Comparison of ENCODE assay signal across 36 cellular contexts in the genomic region with DNA sequence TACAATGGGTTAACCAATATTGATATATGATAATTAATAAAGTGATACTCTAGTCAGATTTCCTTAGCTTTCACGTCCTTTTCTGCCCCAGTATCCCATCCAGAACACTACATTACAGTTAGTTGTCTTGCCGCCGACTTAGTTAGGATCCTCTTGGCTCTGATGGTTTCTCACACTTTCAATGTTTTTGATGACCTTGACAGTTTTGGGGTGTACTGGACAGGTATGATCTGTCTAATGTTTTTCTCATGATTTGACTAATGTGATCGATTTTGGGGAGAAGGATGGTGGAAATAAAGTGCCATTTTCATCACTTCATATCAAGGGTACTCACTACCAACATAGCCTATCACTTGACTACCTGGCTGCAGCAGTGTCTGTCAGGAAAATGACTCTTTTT.
"Had no signal": no experiment of that assay in that cellular context is flagged by ENCODE, and none has a peak within 500 bp of the region (broad histone marks: within the 10 kb centered on the region; RNA-seq: fewer than 3 reads in every experiment).

No MANE protein-coding gene starts in this region.

- H3K4me3 Mint-ChIP-seq: activated B cell treated with CpG ODN at 0.5 μM for 24 hours; activated CD4-positive, alpha-beta memory T cell treated with anti-CD3 and anti-CD28 coated beads for 36 hours; activated CD8-positive, alpha-beta T cell treated with anti-CD3 and anti-CD28 coated beads for 36 hours; activated naive CD4-positive, alpha-beta T cell treated with anti-CD3 and anti-CD28 coated beads for 36 hours; activated naive CD8-positive, alpha-beta T cell treated with anti-CD3 and anti-CD28 coated beads for 36 hours; activated T-cell treated with anti-CD3 and anti-CD28 coated beads, Interleukin-2, amount 50 U/mL, for 4 hours; activated T-cell treated with anti-CD3 and anti-CD28 coated beads, Interleukin-2, amount 50 U/mL, for 72 hours; activated T-helper 1 cell treated with anti-CD3 and anti-CD28 coated beads, Interleukin-12 subunit alpha, Interleukin-12 subunit beta, Interleukin-2, Interleukin-4 antibody, amounts not matched to agents 30 ng/mL and 10 ng/mL and 1 ng/mL, durations not matched to agents 14 hours and 24 hours and 36 hours; activated T-helper 17 cell treated with anti-CD3 and anti-CD28 coated beads, Interleukin-2, amount 50 U/mL, for 72 hours; T-helper 1 cell treated with Interleukin-12 subunit alpha and Interleukin-12 subunit beta and Interleukin-4 antibody, amounts not matched to agents 30 μg/mL and 1 μg/mL, for 36 hours; T-helper 2 cell treated with Interferon-gamma antibody and Interleukin-4, amounts not matched to agents 5 μg/mL and 100 μg/mL, for 36 hours had no signal

- H3K27ac ChIP-seq: adrenal gland, body of pancreas, brain microvascular endothelial cell, breast epithelium, VCaP had no signal

- H3K9me3 Mint-ChIP-seq: activated CD4-positive, alpha-beta memory T cell treated with anti-CD3 and anti-CD28 coated beads for 36 hours; activated CD8-positive, alpha-beta T cell treated with anti-CD3 and anti-CD28 coated beads for 36 hours; activated naive CD4-positive, alpha-beta T cell treated with anti-CD3 and anti-CD28 coated beads for 36 hours; activated naive CD4-positive, alpha-beta T cell treated with anti-CD3 and anti-CD28 coated beads, Interleukin-2, amount 50 U/mL, for 72 hours; activated naive CD8-positive, alpha-beta T cell treated with anti-CD3 and anti-CD28 coated beads for 36 hours; activated T-cell treated with anti-CD3 and anti-CD28 coated beads, Interleukin-2, amount 50 U/mL, for 72 hours; activated T-helper 1 cell treated with anti-CD3 and anti-CD28 coated beads, Interleukin-12 subunit alpha, Interleukin-12 subunit beta, Interleukin-2, Interleukin-4 antibody, amounts not matched to agents 30 ng/mL and 10 ng/mL and 1 ng/mL, durations not matched to agents 14 hours and 24 hours and 36 hours; activated T-helper 17 cell treated with anti-CD3 and anti-CD28 coated beads, Interleukin-2, amount 50 U/mL, for 72 hours; T-helper 1 cell treated with Interleukin-12 subunit alpha and Interleukin-12 subunit beta and Interleukin-4 antibody, amounts not matched to agents 30 μg/mL and 1 μg/mL, for 36 hours; T-helper 2 cell treated with Interferon-gamma antibody and Interleukin-4, amounts not matched to agents 5 μg/mL and 100 μg/mL, for 36 hours had no signal

- H3K27me3 Mint-ChIP-seq: activated B cell treated with CpG ODN at 0.5 μM for 24 hours; activated CD8-positive, alpha-beta T cell treated with anti-CD3 and anti-CD28 coated beads for 36 hours; activated naive CD8-positive, alpha-beta T cell treated with anti-CD3 and anti-CD28 coated beads for 36 hours had no signal

- H3K4me1 Mint-ChIP-seq: activated B cell treated with CpG ODN at 0.5 μM for 24 hours; activated naive CD8-positive, alpha-beta T cell treated with anti-CD3 and anti-CD28 coated beads for 36 hours; activated T-helper 17 cell treated with anti-CD3 and anti-CD28 coated beads, Interleukin-2, amount 50 U/mL, for 72 hours had no signal

- ATAC-seq: activated CD8-positive, alpha-beta T cell treated with anti-CD3 and anti-CD28 coated beads for 36 hours; activated naive CD4-positive, alpha-beta T cell treated with anti-CD3 and anti-CD28 coated beads, Interleukin-2, amount 50 U/mL, for 72 hours; activated T-cell treated with anti-CD3 and anti-CD28 coated beads, Interleukin-2, amount 50 U/mL, for 4 hours; activated T-cell treated with anti-CD3 and anti-CD28 coated beads, Interleukin-2, amount 50 U/mL, for 72 hours; activated T-helper 17 cell treated with anti-CD3 and anti-CD28 coated beads, Interleukin-2, amount 50 U/mL, for 72 hours; body of pancreas had no signal

- H3K4me1 ChIP-seq: adrenal gland, body of pancreas, breast epithelium had no signal

- DNase-seq: activated B cell treated with CpG ODN at 0.5 μM for 24 hours; activated CD4-positive, alpha-beta memory T cell treated with anti-CD3 and anti-CD28 coated beads for 36 hours; activated CD4-positive, alpha-beta T cell treated with anti-CD3 and anti-CD28 coated beads for 4 hours; activated CD4-positive, alpha-beta T cell treated with anti-CD3 and anti-CD28 coated beads, Interleukin-2, amount 50 U/mL, for 1 hour; activated CD4-positive, alpha-beta T cell treated with anti-CD3 and anti-CD28 coated beads, Interleukin-2, amount 50 U/mL, for 4 hours; activated CD4-positive, CD25-positive, alpha-beta regulatory T cell treated with anti-CD3 and anti-CD28 coated beads, Interleukin-2, amount 50 U/mL, for 72 hours; activated CD8-positive, alpha-beta memory T cell treated with anti-CD3 and anti-CD28 coated beads, Interleukin-2, amount 50 U/mL, for 4 hours; activated CD8-positive, alpha-beta T cell treated with anti-CD3 and anti-CD28 coated beads for 36 hours; activated effector memory CD4-positive, alpha-beta T cell treated with anti-CD3 and anti-CD28 coated beads, Interleukin-2, amount 50 U/mL, for 16 hours; activated gamma-delta T cell treated with Interleukin-2 at 50 U/mL for 16 hours; activated naive CD4-positive, alpha-beta T cell; activated naive CD4-positive, alpha-beta T cell treated with anti-CD3 and anti-CD28 coated beads for 36 hours; activated naive CD4-positive, alpha-beta T cell treated with anti-CD3 and anti-CD28 coated beads, Interleukin-2, amount 50 U/mL, for 16 hours; activated naive CD8-positive, alpha-beta T cell treated with anti-CD3 and anti-CD28 coated beads for 36 hours; activated T-cell treated with anti-CD3 and anti-CD28 coated beads for 4 hours; activated T-cell treated with anti-CD3 and anti-CD28 coated beads, Interleukin-2, amount 50 U/mL, for 1 hour; activated T-cell treated with anti-CD3 and anti-CD28 coated beads, Interleukin-2, amount 50 U/mL, for 4 hours; activated T-cell treated with anti-CD3 and anti-CD28 coated beads, Interleukin-2, amount 50 U/mL, for 72 hours; adrenal gland; amniotic stem cell; aorta; body of pancreas; brain microvascular endothelial cell; central memory CD4-positive, alpha-beta T cell; T-helper 1 cell; T-helper 2 cell; T-helper 9 cell had no signal

- FAIRE-seq: astrocyte, TTC549 had no signal

- H3K36me3 Mint-ChIP-seq: activated CD4-positive, alpha-beta memory T cell treated with anti-CD3 and anti-CD28 coated beads for 36 hours; activated naive CD4-positive, alpha-beta T cell treated with anti-CD3 and anti-CD28 coated beads, Interleukin-2, amount 50 U/mL, for 72 hours; activated naive CD8-positive, alpha-beta T cell treated with anti-CD3 and anti-CD28 coated beads for 36 hours had no signal

- H3K36me3 ChIP-seq: adrenal gland, brain microvascular endothelial cell, breast epithelium had no signal

- H3K9me3 ChIP-seq: adrenal gland, body of pancreas, breast epithelium had no signal

- H3K4me3 ChIP-seq: adrenal gland, body of pancreas, breast epithelium had no signal

- H3K27me3 ChIP-seq: body of pancreas, brain microvascular endothelial cell, breast epithelium had no signal

- H3K27ac Mint-ChIP-seq: activated B cell treated with CpG ODN at 0.5 μM for 24 hours; activated CD4-positive, alpha-beta memory T cell treated with anti-CD3 and anti-CD28 coated beads for 36 hours; activated CD8-positive, alpha-beta T cell treated with anti-CD3 and anti-CD28 coated beads for 36 hours; activated naive CD4-positive, alpha-beta T cell treated with anti-CD3 and anti-CD28 coated beads for 36 hours; activated naive CD4-positive, alpha-beta T cell treated with anti-CD3 and anti-CD28 coated beads, Interleukin-2, amount 50 U/mL, for 72 hours; activated naive CD8-positive, alpha-beta T cell treated with anti-CD3 and anti-CD28 coated beads for 36 hours; activated T-cell treated with anti-CD3 and anti-CD28 coated beads, Interleukin-2, amount 50 U/mL, for 72 hours; activated T-helper 1 cell treated with anti-CD3 and anti-CD28 coated beads, Interleukin-12 subunit alpha, Interleukin-12 subunit beta, Interleukin-2, Interleukin-4 antibody, amounts not matched to agents 30 ng/mL and 10 ng/mL and 1 ng/mL, durations not matched to agents 14 hours and 24 hours and 36 hours; activated T-helper 17 cell treated with anti-CD3 and anti-CD28 coated beads, Interleukin-2, amount 50 U/mL, for 72 hours; T-helper 1 cell treated with Interleukin-12 subunit alpha and Interleukin-12 subunit beta and Interleukin-4 antibody, amounts not matched to agents 30 μg/mL and 1 μg/mL, for 36 hours; T-helper 2 cell treated with Interferon-gamma antibody and Interleukin-4, amounts not matched to agents 5 μg/mL and 100 μg/mL, for 36 hours had no signal
